In the genomic region with DNA sequence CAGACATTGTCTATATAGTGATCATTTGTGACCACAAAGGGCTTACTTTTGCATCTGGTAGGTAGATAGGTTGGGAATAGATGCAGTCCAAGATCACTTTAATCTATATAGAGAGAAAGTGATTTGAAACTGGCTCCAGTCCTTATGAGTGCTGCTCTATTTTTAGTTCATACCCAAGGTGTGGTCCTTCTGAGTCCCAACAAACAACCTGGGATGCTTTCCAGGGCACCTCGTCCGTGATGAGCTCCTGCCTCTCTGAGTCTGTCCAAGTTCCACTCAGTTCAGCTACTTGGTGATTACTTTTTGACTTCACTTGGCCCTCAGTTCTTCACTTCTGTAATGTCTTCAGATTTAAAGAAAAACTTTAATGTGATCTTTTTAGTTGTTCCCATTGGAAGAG, we compare ENCODE assay signal across 34 cellular contexts.
"Had no signal": no experiment of that assay in that cellular context is flagged by ENCODE, and none has a peak within 500 bp of the region (broad histone marks: within the 10 kb centered on the region; RNA-seq: fewer than 3 reads in every experiment).

No MANE protein-coding gene starts in this region.

- H3K4me3 Mint-ChIP-seq: activated B cell treated with CpG ODN at 0.5 μM for 24 hours; activated CD4-positive, alpha-beta memory T cell treated with anti-CD3 and anti-CD28 coated beads for 36 hours; activated CD4-positive, alpha-beta T cell treated with anti-CD3 and anti-CD28 coated beads, Interleukin-2, amount 10 ng/mL, durations not matched to agents 24 days and 14 days; activated CD8-positive, alpha-beta memory T cell treated with anti-CD3 and anti-CD28 coated beads, Interleukin-2, amount 10 ng/mL, durations not matched to agents 7 days and 5 days; activated CD8-positive, alpha-beta T cell treated with anti-CD3 and anti-CD28 coated beads, Interleukin-2, amount 10 ng/mL, durations not matched to agents 7 days and 5 days; activated naive CD4-positive, alpha-beta T cell treated with anti-CD3 and anti-CD28 coated beads for 36 hours; activated naive CD4-positive, alpha-beta T cell treated with anti-CD3 and anti-CD28 coated beads, Interleukin-2, amount 50 U/mL, for 24 hours; activated naive CD8-positive, alpha-beta T cell treated with anti-CD3 and anti-CD28 coated beads, Interleukin-2, amount 10 ng/mL, durations not matched to agents 7 days and 5 days; activated T-helper 1 cell treated with anti-CD3 and anti-CD28 coated beads, Interleukin-12 subunit alpha, Interleukin-12 subunit beta, Interleukin-2, Interleukin-4 antibody, amounts not matched to agents 30 ng/mL and 10 ng/mL and 1 ng/mL, durations not matched to agents 14 hours and 24 hours and 36 hours; T-cell; T-helper 1 cell treated with Interleukin-12 subunit alpha and Interleukin-12 subunit beta and Interleukin-4 antibody, amounts not matched to agents 30 μg/mL and 1 μg/mL, for 36 hours; T-helper 2 cell treated with Interferon-gamma antibody and Interleukin-4, amounts not matched to agents 5 μg/mL and 100 μg/mL, for 36 hours had no signal

- ATAC-seq: activated CD4-positive, CD25-positive, alpha-beta regulatory T cell treated with anti-CD3 and anti-CD28 coated beads, Interleukin-2, amount 50 U/mL, for 24 hours; activated CD8-positive, alpha-beta memory T cell treated with anti-CD3 and anti-CD28 coated beads, Interleukin-2, amount 10 ng/mL, durations not matched to agents 7 days and 5 days; activated CD8-positive, alpha-beta T cell treated with anti-CD3 and anti-CD28 coated beads, Interleukin-2, amount 10 ng/mL, durations not matched to agents 7 days and 5 days; esophagus mucosa; T-cell had no signal

- H3K27me3 ChIP-seq: brain microvascular endothelial cell, colonic mucosa, heart left ventricle had no signal

- FAIRE-seq: astrocyte, frontal cortex had no signal

- H3K27ac Mint-ChIP-seq: activated B cell treated with CpG ODN at 0.5 μM for 24 hours; activated CD4-positive, alpha-beta memory T cell treated with anti-CD3 and anti-CD28 coated beads for 36 hours; activated CD4-positive, alpha-beta T cell treated with anti-CD3 and anti-CD28 coated beads, Interleukin-2, amount 10 ng/mL, durations not matched to agents 24 days and 14 days; activated CD8-positive, alpha-beta memory T cell treated with anti-CD3 and anti-CD28 coated beads, Interleukin-2, amount 10 ng/mL, durations not matched to agents 7 days and 5 days; activated CD8-positive, alpha-beta T cell treated with anti-CD3 and anti-CD28 coated beads, Interleukin-2, amount 10 ng/mL, durations not matched to agents 7 days and 5 days; activated naive CD4-positive, alpha-beta T cell treated with anti-CD3 and anti-CD28 coated beads for 36 hours; activated naive CD4-positive, alpha-beta T cell treated with anti-CD3 and anti-CD28 coated beads, Interleukin-2, amount 50 U/mL, for 24 hours; activated naive CD8-positive, alpha-beta T cell treated with anti-CD3 and anti-CD28 coated beads, Interleukin-2, amount 10 ng/mL, durations not matched to agents 7 days and 5 days; activated T-helper 1 cell treated with anti-CD3 and anti-CD28 coated beads, Interleukin-12 subunit alpha, Interleukin-12 subunit beta, Interleukin-2, Interleukin-4 antibody, amounts not matched to agents 30 ng/mL and 10 ng/mL and 1 ng/mL, durations not matched to agents 14 hours and 24 hours and 36 hours; activated T-helper 2 cell treated with anti-CD3 and anti-CD28 coated beads, Interferon-gamma antibody, Interleukin-2, Interleukin-4, amounts not matched to agents 10 μg/mL and 5 μg/mL and 100 μg/mL, durations not matched to agents 14 hours and 24 hours and 36 hours; T-cell; T-helper 1 cell treated with Interleukin-12 subunit alpha and Interleukin-12 subunit beta and Interleukin-4 antibody, amounts not matched to agents 30 μg/mL and 1 μg/mL, for 36 hours; T-helper 2 cell treated with Interferon-gamma antibody and Interleukin-4, amounts not matched to agents 5 μg/mL and 100 μg/mL, for 36 hours had no signal

- H3K4me1 ChIP-seq: colonic mucosa had no signal

- H3K9me3 Mint-ChIP-seq: activated B cell treated with CpG ODN at 0.5 μM for 24 hours; activated CD4-positive, alpha-beta memory T cell treated with anti-CD3 and anti-CD28 coated beads for 36 hours; activated CD4-positive, alpha-beta T cell treated with anti-CD3 and anti-CD28 coated beads, Interleukin-2, amount 10 ng/mL, durations not matched to agents 24 days and 14 days; activated naive CD4-positive, alpha-beta T cell treated with anti-CD3 and anti-CD28 coated beads for 36 hours; activated naive CD4-positive, alpha-beta T cell treated with anti-CD3 and anti-CD28 coated beads, Interleukin-2, amount 50 U/mL, for 24 hours; activated T-helper 1 cell treated with anti-CD3 and anti-CD28 coated beads, Interleukin-12 subunit alpha, Interleukin-12 subunit beta, Interleukin-2, Interleukin-4 antibody, amounts not matched to agents 30 ng/mL and 10 ng/mL and 1 ng/mL, durations not matched to agents 14 hours and 24 hours and 36 hours; activated T-helper 2 cell treated with anti-CD3 and anti-CD28 coated beads, Interferon-gamma antibody, Interleukin-2, Interleukin-4, amounts not matched to agents 10 μg/mL and 5 μg/mL and 100 μg/mL, durations not matched to agents 14 hours and 24 hours and 36 hours; T-cell; T-helper 1 cell treated with Interleukin-12 subunit alpha and Interleukin-12 subunit beta and Interleukin-4 antibody, amounts not matched to agents 30 μg/mL and 1 μg/mL, for 36 hours; T-helper 2 cell treated with Interferon-gamma antibody and Interleukin-4, amounts not matched to agents 5 μg/mL and 100 μg/mL, for 36 hours had no signal

- DNase-seq: activated B cell treated with CpG ODN at 0.5 μM for 24 hours; activated CD4-positive, alpha-beta memory T cell treated with anti-CD3 and anti-CD28 coated beads for 36 hours; activated CD4-positive, alpha-beta T cell treated with anti-CD3 and anti-CD28 coated beads, Interleukin-2, amount 10 ng/mL, durations not matched to agents 24 days and 14 days; activated CD8-positive, alpha-beta memory T cell treated with anti-CD3 and anti-CD28 coated beads, Interleukin-2, amount 10 ng/mL, durations not matched to agents 7 days and 5 days; activated CD8-positive, alpha-beta memory T cell treated with anti-CD3 and anti-CD28 coated beads, Interleukin-2, amount 50 U/mL, for 4 hours; activated CD8-positive, alpha-beta T cell treated with anti-CD3 and anti-CD28 coated beads, Interleukin-2, amount 10 ng/mL, durations not matched to agents 7 days and 5 days; activated effector memory CD4-positive, alpha-beta T cell treated with anti-CD3 and anti-CD28 coated beads, Interleukin-2, amount 50 U/mL, for 16 hours; activated naive CD4-positive, alpha-beta T cell treated with anti-CD3 and anti-CD28 coated beads for 36 hours; activated naive CD8-positive, alpha-beta T cell treated with anti-CD3 and anti-CD28 coated beads, Interleukin-2, amount 10 ng/mL, durations not matched to agents 7 days and 5 days; activated T-cell treated with anti-CD3 and anti-CD28 coated beads, Interleukin-2, amount 50 U/mL, for 1 hour; activated T-cell treated with anti-CD3 and anti-CD28 coated beads, Interleukin-2, amount 50 U/mL, for 48 hours; amniotic stem cell; anterior cingulate cortex; brain microvascular endothelial cell; central memory CD4-positive, alpha-beta T cell; cerebellar nuclear complex; colonic mucosa; effector CD8-positive, alpha-beta T cell; foreskin fibroblast; glutamatergic neuron; heart left ventricle; SW 1271; T-cell; T1000; WERI-Rb-1 had no signal

- H3K27me3 Mint-ChIP-seq: activated B cell treated with CpG ODN at 0.5 μM for 24 hours; activated CD4-positive, alpha-beta memory T cell treated with anti-CD3 and anti-CD28 coated beads for 36 hours; activated CD4-positive, alpha-beta T cell treated with anti-CD3 and anti-CD28 coated beads, Interleukin-2, amount 10 ng/mL, durations not matched to agents 24 days and 14 days; activated CD8-positive, alpha-beta memory T cell treated with anti-CD3 and anti-CD28 coated beads, Interleukin-2, amount 10 ng/mL, durations not matched to agents 7 days and 5 days; activated naive CD4-positive, alpha-beta T cell treated with anti-CD3 and anti-CD28 coated beads, Interleukin-2, amount 50 U/mL, for 24 hours; activated naive CD8-positive, alpha-beta T cell treated with anti-CD3 and anti-CD28 coated beads, Interleukin-2, amount 10 ng/mL, durations not matched to agents 7 days and 5 days; T-cell had no signal

- H3K9me3 ChIP-seq: colonic mucosa, heart left ventricle had no signal

- H3K4me3 ChIP-seq: colonic mucosa, heart left ventricle had no signal

- H3K36me3 ChIP-seq: brain microvascular endothelial cell, colonic mucosa had no signal

- H3K27ac ChIP-seq: brain microvascular endothelial cell, colonic mucosa, heart left ventricle, WERI-Rb-1 had no signal
